16 cellular contexts compared by ENCODE assay signal in genomic region chr9:18386091-18386490, GRCh38.
"Had no signal": no experiment of that assay in that cellular context is flagged by ENCODE, and none has a peak within 500 bp of the region (broad histone marks: within the 10 kb centered on the region; RNA-seq: fewer than 3 reads in every experiment).

No MANE protein-coding gene starts in this region.

- H3K9me3 ChIP-seq: pancreas, tibial artery had no signal

- H3K4me1 Mint-ChIP-seq: natural killer cell had no signal

- H3K36me3 ChIP-seq: cardiac muscle cell, pancreas, tibial artery had no signal

- H3K4me1 ChIP-seq: pancreas had no signal

- H3K36me3 Mint-ChIP-seq: activated naive CD4-positive, alpha-beta T cell treated with anti-CD3 and anti-CD28 coated beads, Interleukin-2, amount 50 U/mL, for 72 hours; natural killer cell had no signal

- FAIRE-seq: keratinocyte, pancreas had no signal

- H3K27ac Mint-ChIP-seq: activated naive CD4-positive, alpha-beta T cell treated with anti-CD3 and anti-CD28 coated beads, Interleukin-2, amount 50 U/mL, for 72 hours; activated T-helper 1 cell treated with anti-CD3 and anti-CD28 coated beads, Interleukin-12 subunit alpha, Interleukin-12 subunit beta, Interleukin-2, Interleukin-4 antibody, amounts not matched to agents 30 ng/mL and 10 ng/mL and 1 ng/mL, durations not matched to agents 14 hours and 24 hours and 36 hours; natural killer cell had no signal

- H3K27me3 ChIP-seq: cardiac muscle cell, pancreas, tibial artery had no signal

- DNase-seq: activated CD4-positive, alpha-beta T cell treated with anti-CD3 and anti-CD28 coated beads, Interleukin-2, amount 50 U/mL, for 4 hours; activated gamma-delta T cell treated with Interleukin-2 at 50 U/mL for 16 hours; dorsolateral prefrontal cortex; natural killer cell; pancreas; retina; stimulated activated CD4-positive, alpha-beta T cell treated with anti-CD3 and anti-CD28 coated beads, Interleukin-2, amount 100 ng/mL, for 24 hours; stimulated activated naive CD4-positive, alpha-beta T cell treated with Interleukin-2 at 50 U/mL for 16 hours; tibial artery had no signal

- H3K4me3 Mint-ChIP-seq: activated T-helper 1 cell treated with anti-CD3 and anti-CD28 coated beads, Interleukin-12 subunit alpha, Interleukin-12 subunit beta, Interleukin-2, Interleukin-4 antibody, amounts not matched to agents 30 ng/mL and 10 ng/mL and 1 ng/mL, durations not matched to agents 14 hours and 24 hours and 36 hours; natural killer cell had no signal

- H3K27ac ChIP-seq: cardiac muscle cell, dorsolateral prefrontal cortex, epithelial cell of prostate, pancreas, tibial artery had no signal

- H3K9me3 Mint-ChIP-seq: activated T-helper 1 cell treated with anti-CD3 and anti-CD28 coated beads, Interleukin-12 subunit alpha, Interleukin-12 subunit beta, Interleukin-2, Interleukin-4 antibody, amounts not matched to agents 30 ng/mL and 10 ng/mL and 1 ng/mL, durations not matched to agents 14 hours and 24 hours and 36 hours had no signal

- ATAC-seq: activated naive CD4-positive, alpha-beta T cell treated with anti-CD3 and anti-CD28 coated beads, Interleukin-2, amount 50 U/mL, for 72 hours; left lobe of liver; natural killer cell; pancreas had no signal

- H3K4me3 ChIP-seq: cardiac muscle cell, dorsolateral prefrontal cortex, lung, pancreas, tibial artery had no signal
